23 cellular contexts compared by ENCODE assay signal in genomic region chr12:63325757-63326156, GRCh38.
"Had no signal": no experiment of that assay in that cellular context is flagged by ENCODE, and none has a peak within 500 bp of the region (broad histone marks: within the 10 kb centered on the region; RNA-seq: fewer than 3 reads in every experiment).

No MANE protein-coding gene starts in this region.

- H3K27ac ChIP-seq: hepatocyte, ovary, skin epidermis, stomach, testis, thyroid gland, upper lobe of right lung had no signal

- H3K27me3 ChIP-seq: hepatocyte, ovary, stomach, testis, thyroid gland, upper lobe of right lung had no signal

- ATAC-seq: left lobe of liver; mucosa of descending colon; naive thymus-derived CD4-positive, alpha-beta T cell; natural killer cell treated with Interleukin-12 subunit alpha and Interleukin-12 subunit beta and Interleukin-15 and Interleukin-18, amount 100 ng/mL, for 72 hours; right cardiac atrium; sciatic nerve; stimulated activated naive B cell treated with anti-CD40 and anti-IgM and Interleukin-4, amounts not matched to agents 10 μg/mL and 1 μg/mL and 100 μg/mL, for 72 hours; stimulated activated naive CD8-positive, alpha-beta T cell treated with anti-CD3 and anti-CD28 coated beads, Interleukin-15, Interleukin-2, amounts not matched to agents 100 U/mL and 50 U/mL, for 24 hours; upper lobe of right lung had no signal

- H3K4me1 ChIP-seq: stomach, testis, upper lobe of right lung had no signal

- H3K4me3 ChIP-seq: hepatocyte, lung, mucosa of descending colon, ovary, skin epidermis, stomach, testis, thyroid gland, upper lobe of right lung had no signal

- H3K9me3 ChIP-seq: mucosa of descending colon, ovary, stomach, testis, thyroid gland, upper lobe of right lung had no signal

- DNase-seq: islet precursor cell; midbrain; mucosa of descending colon; naive thymus-derived CD4-positive, alpha-beta T cell; ovary; right cardiac atrium; stimulated activated CD4-positive, alpha-beta T cell treated with anti-CD3 and anti-CD28 coated beads, Interleukin-12 subunit alpha, Interleukin-12 subunit beta, amount 100 ng/mL, for 4 hours; stimulated activated CD4-positive, alpha-beta T cell treated with anti-CD3 and anti-CD28 coated beads, Interleukin-15, amount 100 ng/mL, for 24 hours; stimulated activated CD4-positive, alpha-beta T cell treated with anti-CD3 and anti-CD28 coated beads, Interleukin-2, amount 100 ng/mL, for 24 hours; stimulated activated CD4-positive, alpha-beta T cell treated with anti-CD3 and anti-CD28 coated beads, Interleukin-4, amount 100 ng/mL, for 1 hour; stimulated activated naive B cell treated with anti-CD40 and anti-IgM and Interleukin-4, amounts not matched to agents 10 μg/mL and 1 μg/mL and 100 μg/mL, for 72 hours; stimulated activated naive CD8-positive, alpha-beta T cell treated with anti-CD3 and anti-CD28 coated beads, Interleukin-15, Interleukin-2, amounts not matched to agents 100 U/mL and 50 U/mL, for 24 hours; stomach; testis; thyroid gland; trophoblast cell; upper lobe of right lung had no signal

- H3K36me3 ChIP-seq: ovary, stomach, thyroid gland, upper lobe of right lung had no signal
